16 cellular contexts compared by ENCODE assay signal in genomic region chr6:138521800-138522199, GRCh38. TPM values are rescaled to one million over a fixed set of nuclear protein-coding genes. Genes with fewer than 3 reads are reported as not detected.
A peak's percentile ranks its signal among the peaks of the same experiment; 100 is the strongest.
DNase-seq lines count a peak whose midpoint lies in the region; FAIRE-seq and TF ChIP-seq lines count a peak whose summit lies in the region.
"Had no signal": no experiment of that assay in that cellular context is flagged by ENCODE, and none has a peak within 500 bp of the region (broad histone marks: within the 10 kb centered on the region; RNA-seq: fewer than 3 reads in every experiment).

No MANE protein-coding gene starts in this region.

- H2BK20ac ChIP-seq in H9 (ENCODE audit: low read depth, low read length, poor library complexity, severe bottlenecking) (no peak overlapping the region), H1 (ENCODE audit: low read length) (no peak overlapping the region)

- no CpG with 5 or more reads among the region's 5 CpGs for WGBS in H9 (ENCODE audit: extremely low coverage, insufficient read length, low lambda C conversion rate)
- WGBS in H1 (ENCODE audit: extremely low coverage in 1 of 2, insufficient coverage in 1 of 2, insufficient read length in 1 of 2, insufficient replicate concordance in 2 of 2, low coverage in 1 of 2, low lambda C conversion rate in 2 of 2, missing lambda C conversion rate in 1 of 2), 2 experiments, result 95% methylated on average over 5 of the region's 5 CpGs; no CpG with 5 or more reads in 1 of the 2 experiments
- 93% methylated on average over 4 of the region's 5 CpGs for WGBS in mesenchymal stem cell

- H3K56ac ChIP-seq in H9 (ENCODE audit: insufficient read length, low read depth, low read length), result no peak overlapping the region
- no peak overlapping the region for H3K56ac ChIP-seq in H1 (replicated peaks; ENCODE audit: insufficient read length, low read depth, low read length)

- POLR2A ChIA-PET in H1 (lab: Charles Lee; ENCODE audit: partially characterized antibody), result no interaction called here

- H3K14ac ChIP-seq in H9 (ENCODE audit: insufficient read depth, low read length), result no peak overlapping the region
- no peak overlapping the region for H3K14ac ChIP-seq in H1 (ENCODE audit: insufficient read length)
- no peak overlapping the region for H3K14ac ChIP-seq in mesenchymal stem cell (ENCODE audit: low read length in 2 of 2)

- H3T11ph ChIP-seq in H9 (ENCODE audit: low read length), result no peak overlapping the region

- H3K9me3 Mint-ChIP-seq in H9 (peaks cover 8 to 9% of the 10 kb centered on the region in 2 experiments; a peak in 4 of 5 replicates), neural crest cell (peaks cover 3% of the 10 kb centered on the region)

- H2BK15ac ChIP-seq in H9 (ENCODE audit: low read depth, low read length), result no peak overlapping the region
- no peak overlapping the region for H2BK15ac ChIP-seq in H1 (ENCODE audit: low read length)
- no peak overlapping the region for H2BK15ac ChIP-seq in mesenchymal stem cell (ENCODE audit: low read depth, poor library complexity, severe bottlenecking)

- FAIRE-seq in H1 (lab: Jason Lieb, UNC), result no peak

- H3K4me3 ChIP-seq in H1 (ENCODE audit: extremely low read depth in 1 of 4, insufficient read depth in 2 of 4, low read depth in 3 of 4, low read length in 4 of 4), result no peak overlapping the region
- H3K4me3 ChIP-seq in mesenchymal stem cell (ENCODE audit: insufficient read depth in 1 of 2, low read depth in 1 of 2, low read length in 2 of 2), result no peak overlapping the region
- H3K4me3 ChIP-seq: ovary, skin epidermis, thoracic aorta had no signal

- H3K27ac Mint-ChIP-seq in H9 (peak overlapping the region; percentile 16 to 90 (median 74); a peak in 6 of 7 replicates), neural crest cell (ENCODE audit: unreplicated experiment) (no peak overlapping the region)
- H3K27ac Mint-ChIP-seq: CD4-positive, alpha-beta T cell; HFFc6 had no signal

- H2AFZ ChIP-seq in H9 (ENCODE audit: low read length) (no peak overlapping the region), H1 (ENCODE audit: low read length) (no peak overlapping the region), mesenchymal stem cell (ENCODE audit: low read depth, low read length) (no peak overlapping the region)

- no peaks in the 10 kb centered on the region for H3K27me3 ChIP-seq in H9 (ENCODE audit: insufficient read depth, low read length)
- H3K27me3 ChIP-seq in H1 (replicated peaks in 1 of 4; ENCODE audit: control insufficient read depth in 3 of 4, extremely low read depth in 1 of 4, insufficient read depth in 3 of 4, low read length in 3 of 4), result no peaks in the 10 kb centered on the region
- no peaks in the 10 kb centered on the region for H3K27me3 ChIP-seq in mesenchymal stem cell (ENCODE audit: control insufficient read depth in 1 of 2, insufficient read depth in 1 of 2, low read length in 2 of 2)
- H3K27me3 ChIP-seq: ovary had no signal

- H3K79me2 ChIP-seq in H9 (ENCODE audit: insufficient read depth, low read length), result no peaks in the 10 kb centered on the region
- peaks cover 0 to 8% of the 10 kb centered on the region in 2 experiments; a peak in 2 of 4 replicates for H3K79me2 ChIP-seq in H1 (ENCODE audit: control insufficient read depth in 1 of 2, insufficient read depth in 2 of 2, low read length in 2 of 2)

- H3K4me1 Mint-ChIP-seq in H9 (peaks cover 31 to 38% of the 10 kb centered on the region in 2 experiments), neural crest cell (peaks cover 31% of the 10 kb centered on the region)

- H3K4ac ChIP-seq in H9 (ENCODE audit: low read depth, low read length) (no peak overlapping the region), H1 (replicated peaks; ENCODE audit: insufficient read length, low read depth, low read length) (no peak overlapping the region), mesenchymal stem cell (ENCODE audit: low read depth in 1 of 2, low read length in 2 of 2) (no peak overlapping the region)

- H3K23ac ChIP-seq in H9 (ENCODE audit: insufficient read length, low read depth, low read length) (no peak overlapping the region), H1 (ENCODE audit: insufficient read length) (no peak overlapping the region), mesenchymal stem cell (ENCODE audit: low read length in 2 of 2) (no peak overlapping the region)

- H4K91ac ChIP-seq in H9 (ENCODE audit: insufficient read length, low read depth, low read length), result no peak overlapping the region
- H4K91ac ChIP-seq in H1 (replicated peaks; ENCODE audit: insufficient read length, low read length), result no peak overlapping the region
- H4K91ac ChIP-seq in mesenchymal stem cell (ENCODE audit: low read length), result no peak overlapping the region

- H4K20me1 ChIP-seq in H9 (ENCODE audit: control insufficient read depth, insufficient read depth, insufficient read length) (no peaks in the 10 kb centered on the region), H1 (replicated peaks in 1 of 2; ENCODE audit: control insufficient read depth in 1 of 2, insufficient read depth in 2 of 2, low read length in 2 of 2) (no peaks in the 10 kb centered on the region)

- H3K4me3 Mint-ChIP-seq in H9 (no peak overlapping the region), neural crest cell (peak overlapping the region; percentile 31)
- H3K4me3 Mint-ChIP-seq: CD4-positive, alpha-beta T cell; HFFc6 had no signal

- H2BK12ac ChIP-seq in H9 (ENCODE audit: insufficient read length, low read depth, low read length) (no peak overlapping the region), H1 (ENCODE audit: low read depth, low read length) (no peak overlapping the region; the same call in 1 of the 2 replicates), mesenchymal stem cell (ENCODE audit: low read length in 2 of 2) (no peak overlapping the region)

- H4K8ac ChIP-seq in H9 (replicated peaks; ENCODE audit: insufficient read length, low read depth, low read length) (no peak overlapping the region), H1 (ENCODE audit: extremely low read depth, insufficient read depth, low read length) (no peak overlapping the region), mesenchymal stem cell (ENCODE audit: low read length) (no peak overlapping the region)

- H2AK5ac ChIP-seq in H9 (ENCODE audit: insufficient read length, low read length) (no peak overlapping the region), H1 (ENCODE audit: low read depth, low read length) (peak overlapping the region; percentile 88; the same call in 1 of the 2 replicates), mesenchymal stem cell (ENCODE audit: low read length, severe bottlenecking) (no peak overlapping the region)

- no peaks in the 10 kb centered on the region for H3K27me3 Mint-ChIP-seq in H9 (ENCODE audit: low read depth)
- no peaks in the 10 kb centered on the region for H3K27me3 Mint-ChIP-seq in neural crest cell (ENCODE audit: low read depth)

- H3K9ac ChIP-seq in H9 (ENCODE audit: extremely low read depth, insufficient read length, low read length) (no peak overlapping the region), H1 (replicated peaks in 1 of 4; ENCODE audit: extremely low read depth in 1 of 4, low read depth in 3 of 4, low read length in 3 of 4) (no peak overlapping the region), mesenchymal stem cell (ENCODE audit: low read length) (no peak overlapping the region)

- no peak for DNase-seq in H9
- DNase-seq in NOMO-1 treated with dmso at 0.1 percent for 144 hours (lab: John Stamatoyannopoulos, UW; ENCODE audit: unreplicated experiment), result peak; percentile 68
- DNase-seq in H1 (ENCODE audit: low read depth in 1 of 2, low spot score in 2 of 2), result no peak
- no peak for DNase-seq in neural crest cell (ENCODE audit: low read depth, low spot score)
- no peak for DNase-seq in activated T-cell treated with anti-CD3 and anti-CD28 coated beads, Interleukin-2, amount 50 U/mL, for 1 hour
- DNase-seq in mesenchymal stem cell, result no peak
- DNase-seq in activated CD4-positive, alpha-beta T cell treated with anti-CD3 and anti-CD28 coated beads for 4 hours, result no peak
- DNase-seq: activated CD4-positive, alpha-beta T cell treated with anti-CD3 and anti-CD28 coated beads, Interleukin-2, amount 50 U/mL, for 1 hour; activated naive CD4-positive, alpha-beta T cell treated with Interleukin-2 at 50 U/mL for 16 hours; CD4-positive, alpha-beta T cell; DMS79; HFFc6; ovary; stimulated activated CD4-positive, alpha-beta T cell treated with anti-CD3 and anti-CD28 coated beads, Interleukin-4, amount 100 ng/mL, for 4 hours had no signal

- TF ChIP-seq EP300 in H1 (IDR thresholded peaks at IDR 0.05; ENCODE audit: borderline replicate concordance in 1 of 2, low read depth in 2 of 2, low read length in 2 of 2), result no peak

- H3K79me1 ChIP-seq in H9 (ENCODE audit: insufficient read depth, low read depth, low read length, poor library complexity, severe bottlenecking) (no peaks in the 10 kb centered on the region), H1 (ENCODE audit: low read depth, low read length) (no peaks in the 10 kb centered on the region; the same call in 1 of the 2 replicates), mesenchymal stem cell (replicated peaks; ENCODE audit: low read length, poor library complexity, severe bottlenecking) (peaks cover 28% of the 10 kb centered on the region)

- H3K9me3 ChIP-seq in H9 (ENCODE audit: control insufficient read depth, low read depth, low read length) (no peaks in the 10 kb centered on the region), H1 (ENCODE audit: insufficient read depth in 2 of 2, low read depth in 1 of 2, low read length in 1 of 2) (no peaks in the 10 kb centered on the region), mesenchymal stem cell (ENCODE audit: control insufficient read depth, low read length) (peaks cover 6% of the 10 kb centered on the region)
- H3K9me3 ChIP-seq: ovary, thoracic aorta had no signal

- H3K4me2 ChIP-seq in H9 (ENCODE audit: insufficient read depth, insufficient read length, low read length) (no peak overlapping the region), H1 (ENCODE audit: insufficient read depth in 1 of 2, low read depth in 2 of 2, low read length in 2 of 2) (no peak overlapping the region; a peak in 1 of 4 replicates), mesenchymal stem cell (ENCODE audit: low read length, poor library complexity, severe bottlenecking) (no peak overlapping the region)

- H2BK120ac ChIP-seq in H9 (ENCODE audit: low read depth, low read length, poor library complexity, severe bottlenecking) (no peak overlapping the region), H1 (replicated peaks; ENCODE audit: low read depth, low read length) (no peak overlapping the region), mesenchymal stem cell (ENCODE audit: low read depth, low read length) (no peak overlapping the region)

- H3K36me3 Mint-ChIP-seq in H9 (ENCODE audit: insufficient read depth in 1 of 3, low read depth in 3 of 3), result peaks cover 7 to 10% (median 9%) of the 10 kb centered on the region in 3 experiments
- peaks cover 15% of the 10 kb centered on the region for H3K36me3 Mint-ChIP-seq in neural crest cell (ENCODE audit: low read depth)

- TF ChIP-seq CTCF in H9 (conservative IDR thresholded peaks at IDR 0.05) (no peak), H1 (IDR thresholded peaks at IDR 0.05; ENCODE audit: control extremely low read depth in 1 of 3, insufficient read depth in 1 of 3, low read depth in 1 of 3, low read length in 3 of 3) (no peak), neural crest cell (conservative IDR thresholded peaks at IDR 0.05) (no peak)

- no peak for TF ChIP-seq RAD21 in H1 (IDR thresholded peaks at IDR 0.05 in 1 of 2, conservative IDR thresholded peaks at IDR 0.05 in 1 of 2; ENCODE audit: low read depth in 2 of 2, low read length in 2 of 2)

- CTCF ChIA-PET in H1 (lab: Charles Lee; ENCODE audit: partially characterized antibody), result interaction anchor here (1.1 to 7.3 kb wide), 7 partner anchors 9 to 94 kb away, joined by 3 to 70 read pairs (median 4); no protein-coding TSS in a partner anchor

- no peaks in the 10 kb centered on the region for H3K36me3 ChIP-seq in H1 (ENCODE audit: control insufficient read depth in 2 of 4, insufficient read depth in 4 of 4, low read length in 3 of 4)
- peaks cover 3 to 4% of the 10 kb centered on the region in 2 experiments for H3K36me3 ChIP-seq in mesenchymal stem cell (ENCODE audit: control insufficient read depth in 1 of 2, insufficient read depth in 2 of 2, low read depth in 1 of 2, low read length in 2 of 2)
- H3K36me3 ChIP-seq: ovary, thoracic aorta had no signal

- H3K23me2 ChIP-seq in H9 (ENCODE audit: insufficient read length, low read depth, low read length, poor library complexity, severe bottlenecking), result no peaks in the 10 kb centered on the region
- H3K23me2 ChIP-seq in H1 (ENCODE audit: low read depth, low read length), result no peaks in the 10 kb centered on the region

- H4K5ac ChIP-seq in H9 (ENCODE audit: insufficient read length, low read depth, low read length) (no peak overlapping the region), H1 (ENCODE audit: insufficient read length, low read depth, low read length) (no peak overlapping the region)

- TF ChIP-seq POLR2A in H1 (IDR thresholded peaks at IDR 0.05; ENCODE audit: control extremely low read depth in 1 of 2, low read depth in 2 of 2, low read length in 2 of 2), result no peak

- H3K27ac ChIP-seq in H9 (ENCODE audit: insufficient read length, low read depth, low read length) (no peak overlapping the region), H1 (ENCODE audit: low read depth, low read length) (no peak overlapping the region), mesenchymal stem cell (ENCODE audit: low read length, poor library complexity, severe bottlenecking) (no peak overlapping the region)
- H3K27ac ChIP-seq: ovary, thoracic aorta had no signal

- H2BK5ac ChIP-seq in H9 (ENCODE audit: insufficient read length, low read length) (no peak overlapping the region), H1 (ENCODE audit: low read depth, low read length) (no peak overlapping the region), mesenchymal stem cell (ENCODE audit: low read depth, low read length, poor library complexity, severe bottlenecking) (no peak overlapping the region)

- H3K4me1 ChIP-seq in H9 (ENCODE audit: insufficient read depth, low read length), result no peaks in the 10 kb centered on the region; the same call in 1 of the 2 replicates
- peaks cover 0 to 5% (median 3%) of the 10 kb centered on the region in 4 experiments; a peak in 4 of 7 replicates for H3K4me1 ChIP-seq in H1 (replicated peaks in 1 of 4; ENCODE audit: control insufficient read depth in 3 of 4, insufficient read depth in 4 of 4, low read length in 3 of 4)
- peaks cover 2% of the 10 kb centered on the region for H3K4me1 ChIP-seq in mesenchymal stem cell (ENCODE audit: control insufficient read depth, insufficient read depth, low read depth, low read length)

- H3K18ac ChIP-seq in H9 (ENCODE audit: insufficient read length, low read depth, low read length), result no peak overlapping the region
- H3K18ac ChIP-seq in H1 (ENCODE audit: extremely low read depth, low read length), result 0 out of 2 replicates have a peak overlapping the region, but pooled peaks have one; percentile 72
- no peak overlapping the region for H3K18ac ChIP-seq in mesenchymal stem cell (ENCODE audit: low read depth in 1 of 2, low read length in 2 of 2)

RNA-seq across cellular contexts. Expression of gene NHSL1, which starts 22.5 kb away (rescaled TPM):
- total RNA-seq in H9 (2021), result 28.7 and 30.8 TPM in 2 replicates
- total RNA-seq in H1 (2021; fragmentation: NEBNext Ultra II Directional; extraction: Animal tissue kit (Norgen Biotek cat#: 25700)), result 27.2 and 32.4 TPM in 2 replicates
- 7.2 and 12.5 TPM in 2 replicates for polyA plus RNA-seq in H1 (2011; rRNA removed)
- 6.4 TPM for polyA plus RNA-seq in H1 (2011; cell fraction: cytosol; rRNA removed)
- polyA plus RNA-seq in H1 (2011; cell fraction: nucleus; rRNA removed), result 23.6 TPM
- 12.8 to 15.6 TPM (median 13.8 TPM) in 4 replicates for polyA plus RNA-seq in H1 (2012, experiment 1 of 2)
- 6.8 TPM for polyA plus RNA-seq in H1 (2012, experiment 2 of 2)
- polyA plus RNA-seq in H1 (2013, experiment 1 of 2), result 17.0 TPM
- 16.4 TPM for polyA plus RNA-seq in H1 (2013, experiment 2 of 2)
- 50.6 and 61.0 TPM in 2 replicates for polyA minus RNA-seq in H1 (2011; rRNA and poly(A)+ RNA removed)
- polyA minus RNA-seq in H1 (2011; cell fraction: cytosol; rRNA and poly(A)+ RNA removed), result 24.7 TPM
- 58.6 TPM for polyA minus RNA-seq in H1 (2011; cell fraction: nucleus; rRNA and poly(A)+ RNA removed)
- total RNA-seq in neural crest cell, result 54.7 and 56.6 TPM in 2 replicates
- 16.1 TPM for polyA plus RNA-seq in mesenchymal stem cell (2013, experiment 1 of 2)
- 16.4 TPM for polyA plus RNA-seq in mesenchymal stem cell (2013, experiment 2 of 2)
